19 cellular contexts compared by ENCODE assay signal in the genomic region with DNA sequence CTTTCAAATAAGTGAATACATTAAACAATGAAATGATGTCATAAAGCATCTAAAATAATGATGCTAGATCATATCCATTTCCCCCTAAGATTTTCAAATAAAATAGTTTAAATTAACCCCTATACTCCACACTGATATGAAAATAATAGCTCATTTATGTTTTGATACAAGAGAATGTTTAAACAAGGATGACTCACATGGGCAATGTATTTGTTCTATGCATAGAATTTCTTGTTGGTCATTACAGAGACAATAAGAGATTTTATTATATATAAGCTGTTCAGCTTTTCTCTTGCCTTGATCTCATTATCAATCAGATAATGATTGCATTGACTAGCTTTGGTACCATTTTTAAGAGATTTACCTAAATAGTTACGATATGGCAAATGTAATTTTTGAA.
"Had no signal": no experiment of that assay in that cellular context is flagged by ENCODE, and none has a peak within 500 bp of the region (broad histone marks: within the 10 kb centered on the region; RNA-seq: fewer than 3 reads in every experiment).

No MANE protein-coding gene starts in this region.

- H3K4me1 Mint-ChIP-seq: activated CD4-positive, alpha-beta T cell treated with anti-CD3 and anti-CD28 coated beads, Interleukin-2, amount 10 ng/mL, durations not matched to agents 7 days and 5 days; brain had no signal

- H3K9me3 Mint-ChIP-seq: activated CD4-positive, alpha-beta memory T cell treated with anti-CD3 and anti-CD28 coated beads for 36 hours; activated CD4-positive, alpha-beta T cell treated with anti-CD3 and anti-CD28 coated beads, Interleukin-2, amount 10 ng/mL, durations not matched to agents 7 days and 5 days had no signal

- H3K27ac Mint-ChIP-seq: activated CD4-positive, alpha-beta memory T cell treated with anti-CD3 and anti-CD28 coated beads for 36 hours; activated CD4-positive, alpha-beta T cell treated with anti-CD3 and anti-CD28 coated beads, Interleukin-2, amount 10 ng/mL, durations not matched to agents 7 days and 5 days; activated naive CD8-positive, alpha-beta T cell; brain had no signal

- DNase-seq: activated CD4-positive, alpha-beta memory T cell treated with anti-CD3 and anti-CD28 coated beads for 36 hours; activated CD4-positive, alpha-beta T cell treated with anti-CD3 and anti-CD28 coated beads, Interleukin-2, amount 10 ng/mL, durations not matched to agents 7 days and 5 days; activated CD4-positive, CD25-positive, alpha-beta regulatory T cell; activated CD8-positive, alpha-beta memory T cell treated with anti-CD3 and anti-CD28 coated beads for 24 hours; activated effector memory CD4-positive, alpha-beta T cell treated with anti-CD3 and anti-CD28 coated beads, Interleukin-2, amount 50 U/mL, for 16 hours; activated naive CD4-positive, alpha-beta T cell treated with Interleukin-2 at 50 U/mL for 16 hours; activated T-cell treated with anti-CD3 and anti-CD28 coated beads, Interleukin-2, amount 50 U/mL, for 4 hours; amygdala; cerebellar nuclear complex; KG1; NCI-H1092; NCI-H2171; NCI-H226; NCI-H526; PC-9; T-helper 1 cell had no signal

- H3K36me3 Mint-ChIP-seq: activated CD4-positive, alpha-beta memory T cell treated with anti-CD3 and anti-CD28 coated beads for 36 hours; activated naive CD8-positive, alpha-beta T cell; brain had no signal

- H3K4me3 Mint-ChIP-seq: activated CD4-positive, alpha-beta memory T cell treated with anti-CD3 and anti-CD28 coated beads for 36 hours; activated CD4-positive, alpha-beta T cell treated with anti-CD3 and anti-CD28 coated beads, Interleukin-2, amount 10 ng/mL, durations not matched to agents 7 days and 5 days; activated naive CD8-positive, alpha-beta T cell; activated T-cell treated with anti-CD3 and anti-CD28 coated beads, Interleukin-2, amount 50 U/mL, for 4 hours; brain had no signal

- H3K27me3 Mint-ChIP-seq: activated CD4-positive, alpha-beta memory T cell treated with anti-CD3 and anti-CD28 coated beads for 36 hours; activated CD4-positive, alpha-beta T cell treated with anti-CD3 and anti-CD28 coated beads, Interleukin-2, amount 10 ng/mL, durations not matched to agents 7 days and 5 days; activated naive CD8-positive, alpha-beta T cell had no signal

- FAIRE-seq: astrocyte had no signal
